ENCODE assay signal across 9 cellular contexts in the genomic region with DNA sequence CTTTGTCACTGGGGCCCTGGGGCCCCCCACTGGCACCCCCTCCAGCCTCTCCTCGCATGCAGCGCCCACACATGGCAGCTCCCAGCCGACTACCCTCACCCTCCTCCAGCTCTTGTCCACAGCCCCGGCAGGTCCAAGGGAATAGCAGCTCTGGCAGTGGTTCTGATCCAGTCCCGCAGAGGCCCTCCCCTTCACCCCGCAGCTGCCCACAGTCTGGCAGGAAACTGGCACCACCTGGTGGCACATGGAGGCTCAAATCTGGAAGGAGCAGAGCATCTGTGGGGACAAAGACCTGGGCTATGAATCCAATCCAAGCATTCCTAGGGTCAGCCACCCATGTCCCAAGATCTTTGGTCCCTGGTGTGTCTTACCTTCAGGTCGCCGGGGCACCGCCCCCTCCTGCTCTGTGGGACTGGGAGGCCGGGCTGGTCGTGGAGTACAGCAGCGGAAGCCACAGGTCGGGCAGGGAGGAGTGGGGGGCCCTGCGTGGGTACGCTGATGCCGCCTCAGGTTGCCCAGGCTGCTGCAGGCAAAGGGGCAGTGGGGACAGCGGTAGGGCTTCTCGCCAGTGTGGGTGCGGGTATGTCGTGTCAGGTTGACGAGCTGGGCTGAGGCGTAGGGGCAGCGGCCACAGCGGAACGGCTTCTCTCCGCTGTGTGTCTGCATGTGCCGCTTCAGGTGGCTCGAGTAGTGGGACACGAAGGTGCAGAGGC. TPM values are rescaled to one million over a fixed set of nuclear protein-coding genes. Genes with fewer than 3 reads are reported as not detected.
A peak's percentile ranks its signal among the peaks of the same experiment; 100 is the strongest.
DNase-seq lines count a peak whose midpoint lies in the region; ATAC-seq and TF ChIP-seq lines count a peak whose summit lies in the region.
"Had no signal": no experiment of that assay in that cellular context is flagged by ENCODE, and none has a peak within 500 bp of the region (broad histone marks: within the 10 kb centered on the region; RNA-seq: fewer than 3 reads in every experiment).

No MANE protein-coding gene starts in this region.

- H3K9me3 ChIP-seq in NT2/D1 (ENCODE audit: insufficient read depth, low read length) (no peaks in the 10 kb centered on the region), skeletal muscle satellite cell (replicated peaks; ENCODE audit: low read length) (no peaks in the 10 kb centered on the region)

- H3K4me1 ChIP-seq in NT2/D1 (ENCODE audit: insufficient read depth, insufficient read length) (no peaks in the 10 kb centered on the region), skeletal muscle satellite cell (ENCODE audit: control insufficient read depth, insufficient read depth, low read length) (peaks cover 36% of the 10 kb centered on the region)

- H3K9ac ChIP-seq in NT2/D1 (ENCODE audit: insufficient read length, low read depth) (peak overlapping the region; percentile 50), skeletal muscle satellite cell (ENCODE audit: low read depth, low read length) (no peak overlapping the region)

- TF ChIP-seq CTCF in epithelial cell of proximal tubule (conservative IDR thresholded peaks at IDR 0.05; ENCODE audit: low read depth, low read length) = peak; percentile 62

- H3K4me2 ChIP-seq in skeletal muscle satellite cell (ENCODE audit: low read length) = peak overlapping the region; percentile 98

- H3K27me3 ChIP-seq in NT2/D1 (ENCODE audit: insufficient read depth, insufficient read length) = no peaks in the 10 kb centered on the region
- no peaks in the 10 kb centered on the region for H3K27me3 ChIP-seq in skeletal muscle satellite cell (ENCODE audit: control insufficient read depth, insufficient read depth, low read length)

- H3K36me3 ChIP-seq in NT2/D1 (ENCODE audit: insufficient read depth, insufficient read length, low read length) (peaks cover 73% of the 10 kb centered on the region), skeletal muscle satellite cell (ENCODE audit: insufficient read depth, low read length) (peaks cover 74% of the 10 kb centered on the region)

- ATAC-seq in HG03565 (IDR thresholded peaks at IDR 0.05; ENCODE audit: unreplicated experiment) = no peak

- no peak overlapping the region for H3K4me3 ChIP-seq in NT2/D1 (ENCODE audit: insufficient read length, low read depth)
- peak overlapping the region; percentile 88 for H3K4me3 ChIP-seq in epithelial cell of proximal tubule (ENCODE audit: low read depth, low read length)
- H3K4me3 ChIP-seq in skeletal muscle satellite cell (ENCODE audit: low read length) = no peak overlapping the region

- DNase-seq in activated CD8-positive, alpha-beta memory T cell treated with anti-CD3 and anti-CD28 coated beads for 24 hours = peak; percentile 67
- DNase-seq in activated CD8-positive, alpha-beta memory T cell treated with anti-CD3 and anti-CD28 coated beads, Interleukin-2, amount 50 U/mL, for 4 hours = no peak
- DNase-seq in NT2/D1 (ENCODE audit: low read depth, low spot score) = no peak
- DNase-seq in epithelial cell of proximal tubule (ENCODE audit: low read depth) = no peak
- DNase-seq in central memory CD4-positive, alpha-beta T cell = no peak
- DNase-seq in CD1c-positive myeloid dendritic cell (ENCODE audit: extremely low spot score) = no peak
- DNase-seq: activated gamma-delta T cell treated with Interleukin-2 at 50 U/mL for 16 hours had no signal

RNA-seq across cellular contexts. Expression of a gene that starts 2.3 kb away (rescaled TPM):
- total RNA-seq in epithelial cell of proximal tubule = 5.6 and 9.5 TPM in 2 replicates
- 5.7 and 6.1 TPM in 2 replicates for total RNA-seq in skeletal muscle satellite cell (2012; rRNA removed)

RNA-seq across cellular contexts. Expression of a gene that starts 7.8 kb away (rescaled TPM):
- total RNA-seq in epithelial cell of proximal tubule = 64.6 and 121 TPM in 2 replicates
- 109 and 121 TPM in 2 replicates for total RNA-seq in skeletal muscle satellite cell (2012; rRNA removed)

RNA-seq across cellular contexts. Expression of a gene that starts 8.1 kb away (rescaled TPM):
- total RNA-seq in epithelial cell of proximal tubule = 35.5 and 43.3 TPM in 2 replicates
- total RNA-seq in skeletal muscle satellite cell (2012; rRNA removed) = 22.8 and 26.9 TPM in 2 replicates

RNA-seq across cellular contexts. Expression of a gene that starts 21.7 kb away (rescaled TPM):
- total RNA-seq in epithelial cell of proximal tubule = 37.4 and 61.7 TPM in 2 replicates
- total RNA-seq in skeletal muscle satellite cell (2012; rRNA removed) = 25.6 and 34.3 TPM in 2 replicates

RNA-seq across cellular contexts. Expression of a gene that starts 31.1 kb away (rescaled TPM):
- 135 and 228 TPM in 2 replicates for total RNA-seq in epithelial cell of proximal tubule
- 73.2 and 84.2 TPM in 2 replicates for total RNA-seq in skeletal muscle satellite cell (2012; rRNA removed)
